Comparison of ENCODE assay signal across 1 cellular context in the genomic region with DNA sequence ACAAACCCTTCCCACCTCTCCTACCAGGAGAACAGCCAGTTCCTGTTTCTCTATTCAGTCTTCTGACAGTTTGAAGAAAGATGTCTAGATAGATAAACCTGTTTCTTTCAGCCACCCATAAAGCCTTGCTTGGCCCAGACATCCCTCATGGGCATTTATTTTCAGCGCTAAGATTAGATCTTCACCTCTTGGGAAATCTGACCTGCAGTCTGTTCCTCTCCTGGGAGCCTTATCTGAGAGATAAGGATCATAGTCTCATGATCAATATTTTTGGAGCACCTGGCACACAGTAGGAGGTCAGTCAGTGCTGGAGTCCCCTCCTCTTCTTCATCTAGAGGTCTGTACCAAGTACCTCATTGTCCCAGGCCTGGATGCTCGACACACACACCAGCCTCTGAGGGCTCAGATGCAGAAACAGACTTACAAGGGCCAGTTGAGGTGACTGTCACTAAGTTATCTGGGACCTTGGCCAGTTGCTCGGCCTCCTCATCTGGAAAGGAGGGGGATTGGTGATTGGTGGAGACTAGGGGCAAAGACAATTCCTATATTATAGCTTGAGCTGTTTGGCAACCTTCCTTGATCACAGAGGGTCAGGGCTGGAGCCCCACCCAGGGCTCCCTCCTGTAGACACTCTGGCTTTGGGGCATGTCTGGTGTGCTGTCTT.
A peak's percentile ranks its signal among the peaks of the same experiment; 100 is the strongest.
TF ChIP-seq lines count a peak whose summit lies in the region.

No MANE protein-coding gene starts in this region.

TF ChIP-seq in GM12878, 131 proteins besides CTCF, POLR2A, EP300 and RAD21:
- TF ChIP-seq SPI1 (IDR thresholded peaks at IDR 0.05; ENCODE audit: borderline replicate concordance, insufficient read depth, low read depth, low read length) (peak; percentile 51; the same call in 1 of the 2 replicates), FOXK2 (IDR thresholded peaks at IDR 0.05) (no peak), IKZF1 (conservative IDR thresholded peaks at IDR 0.05) (0 out of 2 replicates have a peak, but pooled peaks have one; percentile 4)
